Comparison of ENCODE assay signal across 19 cellular contexts in genomic region chr3:39062180-39062579, GRCh38. TPM values are rescaled to one million over a fixed set of nuclear protein-coding genes. Genes with fewer than 3 reads are reported as not detected.
DNase-seq lines count a peak whose midpoint lies in the region; ATAC-seq lines count a peak whose summit lies in the region.
"Had no signal": no experiment of that assay in that cellular context is flagged by ENCODE, and none has a peak within 500 bp of the region (broad histone marks: within the 10 kb centered on the region; RNA-seq: fewer than 3 reads in every experiment).

No MANE protein-coding gene starts in this region.

- no peak overlapping the region for H4K5ac ChIP-seq in mesendoderm (ENCODE audit: low read length)

- peaks cover 3% of the 10 kb centered on the region for H3K79me1 ChIP-seq in mesendoderm (ENCODE audit: low read length)

- H3K27me3 Mint-ChIP-seq in activated T-cell treated with anti-CD3 and anti-CD28 coated beads, Interleukin-2, amount 50 U/mL, for 24 hours, result no peaks in the 10 kb centered on the region
- no peaks in the 10 kb centered on the region for H3K27me3 Mint-ChIP-seq in T-helper 17 cell
- no peaks in the 10 kb centered on the region for H3K27me3 Mint-ChIP-seq in stimulated activated memory B cell treated with anti-CD40 and anti-IgM and Interleukin-4, amounts not matched to agents 10 μg/mL and 1 μg/mL and 100 μg/mL, for 72 hours

- H3K9me3 Mint-ChIP-seq in activated T-cell treated with anti-CD3 and anti-CD28 coated beads, Interleukin-2, amount 50 U/mL, for 24 hours, result no peaks in the 10 kb centered on the region
- H3K9me3 Mint-ChIP-seq in stimulated activated memory B cell treated with anti-CD40 and anti-IgM and Interleukin-4, amounts not matched to agents 10 μg/mL and 1 μg/mL and 100 μg/mL, for 72 hours, result no peaks in the 10 kb centered on the region

- H3K27ac Mint-ChIP-seq in activated T-cell treated with anti-CD3 and anti-CD28 coated beads, Interleukin-2, amount 50 U/mL, for 24 hours, result peak overlapping the region; percentile 49
- no peak overlapping the region for H3K27ac Mint-ChIP-seq in T-helper 17 cell
- H3K27ac Mint-ChIP-seq in stimulated activated memory B cell treated with anti-CD40 and anti-IgM and Interleukin-4, amounts not matched to agents 10 μg/mL and 1 μg/mL and 100 μg/mL, for 72 hours, result peak overlapping the region; percentile 60

- H2BK5ac ChIP-seq in mesendoderm (ENCODE audit: low read length), result no peak overlapping the region

- H3K23ac ChIP-seq in mesendoderm (ENCODE audit: low read length), result no peak overlapping the region

- DNase-seq in activated T-cell treated with anti-CD3 and anti-CD28 coated beads, Interleukin-2, amount 50 U/mL, for 24 hours, result no peak
- no peak for DNase-seq in activated T-cell treated with anti-CD3 and anti-CD28 coated beads for 4 hours
- no peak for DNase-seq in T-helper 17 cell
- no peak for DNase-seq in mesendoderm
- DNase-seq in NOMO-1 (lab: John Stamatoyannopoulos, UW; ENCODE audit: unreplicated experiment in 2 of 2), result no peak
- DNase-seq: 8988T, DMS79, GM23248, KBM-7, NCI-H1048, NCI-H146, NCI-H446 had no signal

- H3K4me1 Mint-ChIP-seq in activated T-cell treated with anti-CD3 and anti-CD28 coated beads, Interleukin-2, amount 50 U/mL, for 24 hours (ENCODE audit: low read depth), result peaks cover 41% of the 10 kb centered on the region
- H3K4me1 Mint-ChIP-seq in T-helper 17 cell, result peaks cover 31% of the 10 kb centered on the region
- peaks cover 38% of the 10 kb centered on the region for H3K4me1 Mint-ChIP-seq in stimulated activated memory B cell treated with anti-CD40 and anti-IgM and Interleukin-4, amounts not matched to agents 10 μg/mL and 1 μg/mL and 100 μg/mL, for 72 hours

- peaks cover 27% of the 10 kb centered on the region for H3K36me3 Mint-ChIP-seq in activated T-cell treated with anti-CD3 and anti-CD28 coated beads, Interleukin-2, amount 50 U/mL, for 24 hours (ENCODE audit: low read depth)
- H3K36me3 Mint-ChIP-seq in T-helper 17 cell (ENCODE audit: low read depth), result peaks cover 3% of the 10 kb centered on the region
- peaks cover 25% of the 10 kb centered on the region for H3K36me3 Mint-ChIP-seq in stimulated activated memory B cell treated with anti-CD40 and anti-IgM and Interleukin-4, amounts not matched to agents 10 μg/mL and 1 μg/mL and 100 μg/mL, for 72 hours

- H2BK120ac ChIP-seq in mesendoderm (ENCODE audit: low read depth, low read length), result no peak overlapping the region

- H3K4ac ChIP-seq in mesendoderm (ENCODE audit: low read depth, low read length), result no peak overlapping the region

- ATAC-seq in T-helper 17 cell, result no peak
- no peak for ATAC-seq in stimulated activated memory B cell treated with anti-CD40 and anti-IgM and Interleukin-4, amounts not matched to agents 10 μg/mL and 1 μg/mL and 100 μg/mL, for 72 hours
- no peak for ATAC-seq in HG02884 (IDR thresholded peaks at IDR 0.05; ENCODE audit: unreplicated experiment)
- no peak for ATAC-seq in GM19397 (IDR thresholded peaks at IDR 0.05; ENCODE audit: unreplicated experiment)
- ATAC-seq: GM12878 had no signal

- H3K4me2 ChIP-seq in mesendoderm (ENCODE audit: low read length), result no peak overlapping the region

- no peak overlapping the region for H3K9ac ChIP-seq in mesendoderm (ENCODE audit: low read length)
- H3K9ac ChIP-seq: GM23248 had no signal

- H3K4me3 Mint-ChIP-seq in activated T-cell treated with anti-CD3 and anti-CD28 coated beads, Interleukin-2, amount 50 U/mL, for 24 hours, result no peak overlapping the region
- H3K4me3 Mint-ChIP-seq in T-helper 17 cell, result peak overlapping the region; percentile 53
- no peak overlapping the region for H3K4me3 Mint-ChIP-seq in stimulated activated memory B cell treated with anti-CD40 and anti-IgM and Interleukin-4, amounts not matched to agents 10 μg/mL and 1 μg/mL and 100 μg/mL, for 72 hours

- no peak overlapping the region for H4K8ac ChIP-seq in mesendoderm (ENCODE audit: low read depth, low read length)

- WGBS in mesendoderm (ENCODE audit: extremely low coverage, insufficient coverage, low lambda C conversion rate), result no CpG with 5 or more reads among the region's 1 CpG

- H2BK15ac ChIP-seq in mesendoderm (replicated peaks; ENCODE audit: low read depth), result no peak overlapping the region

- H3K79me2 ChIP-seq in mesendoderm (ENCODE audit: control insufficient read depth, insufficient read depth, low read length), result peaks cover 7% of the 10 kb centered on the region

- no peaks in the 10 kb centered on the region for H3K9me3 ChIP-seq in T-helper 17 cell (ENCODE audit: control insufficient read depth, low read length, poor library complexity, severe bottlenecking)

- no peaks in the 10 kb centered on the region for H3K36me3 ChIP-seq in mesendoderm (ENCODE audit: control insufficient read depth, insufficient read depth, low read length)

- H3K27ac ChIP-seq in mesendoderm (ENCODE audit: low read depth, low read length), result no peak overlapping the region
- H3K27ac ChIP-seq: C4-2B, GM23248 had no signal

- no peak overlapping the region for H3K4me3 ChIP-seq in mesendoderm (ENCODE audit: low read length)
- H3K4me3 ChIP-seq: GM12878, GM23248 had no signal

- H3K56ac ChIP-seq in mesendoderm (ENCODE audit: low read length), result peak overlapping the region; percentile 42

- no peaks in the 10 kb centered on the region for H3K4me1 ChIP-seq in mesendoderm (ENCODE audit: control insufficient read depth, low read depth, low read length)

- H3K27me3 ChIP-seq in mesendoderm (ENCODE audit: insufficient read depth, low read length, poor library complexity), result no peaks in the 10 kb centered on the region

- H2AK5ac ChIP-seq in mesendoderm (ENCODE audit: low read length), result no peak overlapping the region

- no peak overlapping the region for H3K18ac ChIP-seq in mesendoderm (ENCODE audit: low read length)

RNA-seq across cellular contexts. Expression of gene WDR48, which starts 10.4 kb away (rescaled TPM):
- 100 to 1,000 TPM; 102 to 107 TPM for total RNA-seq in T-helper 17 cell
- polyA plus RNA-seq in mesendoderm (2013, experiment 1 of 2), result 30.5 TPM
- 30.2 TPM for polyA plus RNA-seq in mesendoderm (2013, experiment 2 of 2)

RNA-seq across cellular contexts. Expression of gene SCN11A, which starts 10.4 kb away (rescaled TPM):
- under 1 TPM in 1 of 2 donors, not detected in 1; 0.05 TPM for total RNA-seq in T-helper 17 cell
- 0.07 TPM for polyA plus RNA-seq in mesendoderm (2013, experiment 1 of 2)
- 0.07 TPM for polyA plus RNA-seq in mesendoderm (2013, experiment 2 of 2)
- total RNA-seq: G401, GM23248, M059J had no signal
- polyA plus RNA-seq: GM23248 had no signal

RNA-seq across cellular contexts. Expression of gene GORASP1, which starts 45.2 kb away (rescaled TPM):
- total RNA-seq in T-helper 17 cell, result 10 to 100 TPM; 29.2 to 40.1 TPM
- polyA plus RNA-seq in mesendoderm (2013, experiment 1 of 2), result 12.0 TPM
- 12.0 TPM for polyA plus RNA-seq in mesendoderm (2013, experiment 2 of 2)

RNA-seq across cellular contexts. Expression of gene TTC21A, which starts 45.3 kb away (rescaled TPM):
- 10 to 100 TPM in 1 of 2 donors, 1 to 10 TPM in 1; 3.5 to 12.3 TPM for total RNA-seq in T-helper 17 cell
- 0.44 TPM for polyA plus RNA-seq in mesendoderm (2013, experiment 1 of 2)
- polyA plus RNA-seq in mesendoderm (2013, experiment 2 of 2), result 0.39 TPM
